Comparison of ENCODE assay signal across 1 cellular context in the genomic region with DNA sequence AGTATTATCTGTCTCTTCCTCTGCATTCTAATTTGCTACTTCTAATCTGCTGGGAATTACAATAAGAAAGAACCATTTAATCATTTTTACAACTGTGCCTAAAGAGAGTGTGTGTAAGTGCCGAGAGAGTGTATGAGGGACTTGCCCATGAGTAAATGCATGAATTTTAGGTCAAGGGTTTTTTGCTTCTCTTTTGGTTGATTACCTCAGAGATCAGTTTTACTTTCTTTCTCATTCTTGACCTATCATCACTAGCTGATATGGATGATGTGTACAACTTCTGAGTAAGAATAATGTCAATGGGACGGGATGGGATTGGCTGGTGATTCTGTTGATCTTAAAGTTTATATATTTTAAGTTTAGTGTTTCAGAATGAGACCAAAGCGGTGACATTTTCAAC.
TF ChIP-seq lines count a peak whose summit lies in the region.

No MANE protein-coding gene starts in this region.

TF ChIP-seq in SK-N-SH, 30 proteins besides CTCF, POLR2A, EP300 and RAD21 (continued from another document):
- TF ChIP-seq, protein P1, sequence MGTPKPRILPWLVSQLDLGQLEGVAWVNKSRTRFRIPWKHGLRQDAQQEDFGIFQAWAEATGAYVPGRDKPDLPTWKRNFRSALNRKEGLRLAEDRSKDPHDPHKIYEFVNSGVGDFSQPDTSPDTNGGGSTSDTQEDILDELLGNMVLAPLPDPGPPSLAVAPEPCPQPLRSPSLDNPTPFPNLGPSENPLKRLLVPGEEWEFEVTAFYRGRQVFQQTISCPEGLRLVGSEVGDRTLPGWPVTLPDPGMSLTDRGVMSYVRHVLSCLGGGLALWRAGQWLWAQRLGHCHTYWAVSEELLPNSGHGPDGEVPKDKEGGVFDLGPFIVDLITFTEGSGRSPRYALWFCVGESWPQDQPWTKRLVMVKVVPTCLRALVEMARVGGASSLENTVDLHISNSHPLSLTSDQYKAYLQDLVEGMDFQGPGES (IDR thresholded peaks at IDR 0.05; ENCODE audit: low read depth, low read length), result no peak
- TF ChIP-seq, protein P2, sequence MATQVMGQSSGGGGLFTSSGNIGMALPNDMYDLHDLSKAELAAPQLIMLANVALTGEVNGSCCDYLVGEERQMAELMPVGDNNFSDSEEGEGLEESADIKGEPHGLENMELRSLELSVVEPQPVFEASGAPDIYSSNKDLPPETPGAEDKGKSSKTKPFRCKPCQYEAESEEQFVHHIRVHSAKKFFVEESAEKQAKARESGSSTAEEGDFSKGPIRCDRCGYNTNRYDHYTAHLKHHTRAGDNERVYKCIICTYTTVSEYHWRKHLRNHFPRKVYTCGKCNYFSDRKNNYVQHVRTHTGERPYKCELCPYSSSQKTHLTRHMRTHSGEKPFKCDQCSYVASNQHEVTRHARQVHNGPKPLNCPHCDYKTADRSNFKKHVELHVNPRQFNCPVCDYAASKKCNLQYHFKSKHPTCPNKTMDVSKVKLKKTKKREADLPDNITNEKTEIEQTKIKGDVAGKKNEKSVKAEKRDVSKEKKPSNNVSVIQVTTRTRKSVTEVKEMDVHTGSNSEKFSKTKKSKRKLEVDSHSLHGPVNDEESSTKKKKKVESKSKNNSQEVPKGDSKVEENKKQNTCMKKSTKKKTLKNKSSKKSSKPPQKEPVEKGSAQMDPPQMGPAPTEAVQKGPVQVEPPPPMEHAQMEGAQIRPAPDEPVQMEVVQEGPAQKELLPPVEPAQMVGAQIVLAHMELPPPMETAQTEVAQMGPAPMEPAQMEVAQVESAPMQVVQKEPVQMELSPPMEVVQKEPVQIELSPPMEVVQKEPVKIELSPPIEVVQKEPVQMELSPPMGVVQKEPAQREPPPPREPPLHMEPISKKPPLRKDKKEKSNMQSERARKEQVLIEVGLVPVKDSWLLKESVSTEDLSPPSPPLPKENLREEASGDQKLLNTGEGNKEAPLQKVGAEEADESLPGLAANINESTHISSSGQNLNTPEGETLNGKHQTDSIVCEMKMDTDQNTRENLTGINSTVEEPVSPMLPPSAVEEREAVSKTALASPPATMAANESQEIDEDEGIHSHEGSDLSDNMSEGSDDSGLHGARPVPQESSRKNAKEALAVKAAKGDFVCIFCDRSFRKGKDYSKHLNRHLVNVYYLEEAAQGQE (IDR thresholded peaks at IDR 0.05; ENCODE audit: low read depth, low read length), result no peak
- TF ChIP-seq CHD2 (IDR thresholded peaks at IDR 0.05; ENCODE audit: low read length, partially characterized antibody) (no peak), RFX5 (IDR thresholded peaks at IDR 0.05; ENCODE audit: low read length) (no peak), SIN3A (IDR thresholded peaks at IDR 0.05; ENCODE audit: borderline replicate concordance, low read depth, low read length) (no peak), NRF1 (IDR thresholded peaks at IDR 0.05; ENCODE audit: low read depth, low read length) (no peak), RXRA (IDR thresholded peaks at IDR 0.05; ENCODE audit: borderline replicate concordance, low read depth) (no peak)
- TF ChIP-seq, protein P3, sequence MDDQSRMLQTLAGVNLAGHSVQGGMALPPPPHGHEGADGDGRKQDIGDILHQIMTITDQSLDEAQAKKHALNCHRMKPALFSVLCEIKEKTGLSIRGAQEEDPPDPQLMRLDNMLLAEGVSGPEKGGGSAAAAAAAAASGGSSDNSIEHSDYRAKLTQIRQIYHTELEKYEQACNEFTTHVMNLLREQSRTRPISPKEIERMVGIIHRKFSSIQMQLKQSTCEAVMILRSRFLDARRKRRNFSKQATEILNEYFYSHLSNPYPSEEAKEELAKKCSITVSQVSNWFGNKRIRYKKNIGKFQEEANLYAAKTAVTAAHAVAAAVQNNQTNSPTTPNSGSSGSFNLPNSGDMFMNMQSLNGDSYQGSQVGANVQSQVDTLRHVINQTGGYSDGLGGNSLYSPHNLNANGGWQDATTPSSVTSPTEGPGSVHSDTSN (IDR thresholded peaks at IDR 0.05), result no peak
